Comparison of ENCODE assay signal across 13 cellular contexts in the genomic region with DNA sequence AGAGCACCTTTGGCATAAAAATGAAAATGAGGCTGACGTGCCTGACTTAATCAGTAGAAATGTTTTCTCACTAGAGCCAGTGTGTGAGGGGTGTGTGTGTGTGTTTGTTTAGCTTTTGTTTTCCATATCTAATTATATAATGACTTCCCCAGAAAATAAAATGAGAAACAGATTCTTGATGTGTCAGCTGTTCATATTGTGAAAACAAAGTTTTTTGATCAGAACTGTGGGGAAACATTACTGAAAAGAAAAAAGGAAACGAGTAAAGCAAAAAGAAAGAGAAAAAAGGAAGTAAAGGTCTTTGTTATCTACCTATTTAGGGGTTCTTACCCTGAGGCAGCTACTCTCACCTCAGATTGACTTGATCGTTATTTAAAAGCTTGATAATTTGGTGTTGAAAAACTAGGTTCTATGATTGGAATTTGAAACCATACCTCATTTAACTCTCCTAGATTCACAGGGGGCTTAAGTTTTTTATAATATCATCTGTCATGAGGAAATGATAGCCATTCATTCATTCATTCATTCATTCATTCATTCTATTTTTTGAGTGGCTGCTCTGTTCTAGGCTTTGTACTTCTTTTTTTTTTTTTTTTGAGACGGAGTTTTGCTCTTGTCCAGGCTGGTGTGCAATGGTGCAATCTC.
DNase-seq lines count a peak whose midpoint lies in the region; ATAC-seq and TF ChIP-seq lines count a peak whose summit lies in the region.
"Had no signal": no experiment of that assay in that cellular context is flagged by ENCODE, and none has a peak within 500 bp of the region (broad histone marks: within the 10 kb centered on the region; RNA-seq: fewer than 3 reads in every experiment).

No MANE protein-coding gene starts in this region.

- H3K27me3 ChIP-seq in SU-DHL-6 (ENCODE audit: low read length), result no peaks in the 10 kb centered on the region
- H3K27me3 ChIP-seq: SJSA1 had no signal

- no peaks in the 10 kb centered on the region for H4K20me1 ChIP-seq in SU-DHL-6 (ENCODE audit: low read depth, low read length)

- no peak overlapping the region for H3K4me3 ChIP-seq in SU-DHL-6 (ENCODE audit: insufficient read depth, low read length, poor library complexity, severe bottlenecking)
- H3K4me3 ChIP-seq: SJSA1 had no signal

- H3K4me1 Mint-ChIP-seq in stimulated activated naive CD8-positive, alpha-beta T cell treated with anti-CD3 and anti-CD28 coated beads, Interleukin-15, Interleukin-2, amounts not matched to agents 100 ng/mL and 50 ng/mL, for 24 hours (ENCODE audit: low read depth), result peaks cover 6% of the 10 kb centered on the region
- peaks cover 11% of the 10 kb centered on the region for H3K4me1 Mint-ChIP-seq in stimulated activated naive CD8-positive, alpha-beta T cell treated with anti-CD3 and anti-CD28 coated beads, Interleukin-15, amount 100 ng/mL, for 72 hours

- H3K27ac Mint-ChIP-seq in stimulated activated naive CD8-positive, alpha-beta T cell treated with anti-CD3 and anti-CD28 coated beads, Interleukin-15, Interleukin-2, amounts not matched to agents 100 ng/mL and 50 ng/mL, for 24 hours, result peak overlapping the region; percentile 55
- no peak overlapping the region for H3K27ac Mint-ChIP-seq in stimulated activated naive CD8-positive, alpha-beta T cell treated with anti-CD3 and anti-CD28 coated beads, Interleukin-15, amount 100 ng/mL, for 72 hours

- H3K36me3 ChIP-seq in SU-DHL-6 (ENCODE audit: low read length), result peaks cover under 1% of the 10 kb centered on the region; the same call in 1 of the 2 replicates
- H3K36me3 ChIP-seq: SJSA1 had no signal

- no peak overlapping the region for H2AFZ ChIP-seq in SU-DHL-6 (ENCODE audit: low read depth, low read length, severe bottlenecking)

- TF ChIP-seq CTCF in SU-DHL-6 (IDR thresholded peaks at IDR 0.05; ENCODE audit: insufficient read depth, low read length, poor library complexity, severe bottlenecking), result no peak

- H3K9me3 ChIP-seq in SU-DHL-6 (ENCODE audit: insufficient read depth, low read length), result no peaks in the 10 kb centered on the region
- H3K9me3 ChIP-seq: SJSA1 had no signal

- peaks cover 17% of the 10 kb centered on the region for H3K36me3 Mint-ChIP-seq in stimulated activated naive CD8-positive, alpha-beta T cell treated with anti-CD3 and anti-CD28 coated beads, Interleukin-15, Interleukin-2, amounts not matched to agents 100 ng/mL and 50 ng/mL, for 24 hours (ENCODE audit: low read depth)

- H3K9me3 Mint-ChIP-seq in stimulated activated naive CD8-positive, alpha-beta T cell treated with anti-CD3 and anti-CD28 coated beads, Interleukin-15, Interleukin-2, amounts not matched to agents 100 ng/mL and 50 ng/mL, for 24 hours, result no peaks in the 10 kb centered on the region
- H3K9me3 Mint-ChIP-seq in stimulated activated naive CD8-positive, alpha-beta T cell treated with anti-CD3 and anti-CD28 coated beads, Interleukin-15, amount 100 ng/mL, for 72 hours, result no peaks in the 10 kb centered on the region

- no peaks in the 10 kb centered on the region for H3K27me3 Mint-ChIP-seq in stimulated activated naive CD8-positive, alpha-beta T cell treated with anti-CD3 and anti-CD28 coated beads, Interleukin-15, Interleukin-2, amounts not matched to agents 100 ng/mL and 50 ng/mL, for 24 hours
- H3K27me3 Mint-ChIP-seq in stimulated activated naive CD8-positive, alpha-beta T cell treated with anti-CD3 and anti-CD28 coated beads, Interleukin-15, amount 100 ng/mL, for 72 hours, result no peaks in the 10 kb centered on the region
- H3K27me3 Mint-ChIP-seq: activated CD4-positive, alpha-beta T cell treated with anti-CD3 and anti-CD28 coated beads for 36 hours had no signal

- H3K4me2 ChIP-seq in SU-DHL-6 (ENCODE audit: low read depth, low read length, poor library complexity, severe bottlenecking), result peak overlapping the region; percentile 30

- peaks cover 17% of the 10 kb centered on the region for H3F3A ChIP-seq in SU-DHL-6 (ENCODE audit: insufficient read depth)

- no peaks in the 10 kb centered on the region for H3K9me2 ChIP-seq in SU-DHL-6 (replicated peaks; ENCODE audit: insufficient read depth, low read length)

- no peaks in the 10 kb centered on the region for H3K79me2 ChIP-seq in SU-DHL-6 (ENCODE audit: insufficient read depth, low read length)

- no peak for DNase-seq in stimulated activated naive CD8-positive, alpha-beta T cell treated with anti-CD3 and anti-CD28 coated beads, Interleukin-15, amount 100 ng/mL, for 72 hours
- DNase-seq in amniotic stem cell (lab: John Stamatoyannopoulos, UW), result no peak
- DNase-seq in AG08395 (ENCODE audit: low spot score), result no peak
- DNase-seq in NCI-H524 (lab: John Stamatoyannopoulos, UW), result no peak
- DNase-seq in central memory CD4-positive, alpha-beta T cell, result no peak
- DNase-seq: activated CD4-positive, alpha-beta T cell treated with anti-CD3 and anti-CD28 coated beads for 36 hours; dermis blood vessel endothelial cell; NCI-H187 treated with DMSO at 0.1 percent for 48 hours; stimulated activated CD8-positive, alpha-beta memory T cell treated with anti-CD3 and anti-CD28 coated beads, Interleukin-4, amount 100 ng/mL, for 48 hours had no signal

- no peak for ATAC-seq in stimulated activated naive CD8-positive, alpha-beta T cell treated with anti-CD3 and anti-CD28 coated beads, Interleukin-15, amount 100 ng/mL, for 72 hours
- peak; percentile 4 for ATAC-seq in HG02870 (IDR thresholded peaks at IDR 0.05; ENCODE audit: unreplicated experiment)
- ATAC-seq: activated CD4-positive, alpha-beta T cell treated with anti-CD3 and anti-CD28 coated beads for 36 hours had no signal

- peak overlapping the region; percentile 8; the same call in 1 of the 2 replicates for H3K9ac ChIP-seq in SU-DHL-6 (ENCODE audit: low read length)

- peak overlapping the region; percentile 20; the same call in 1 of the 2 replicates for H3K27ac ChIP-seq in SU-DHL-6 (ENCODE audit: low read depth, low read length)
- H3K27ac ChIP-seq: SJSA1 had no signal

- H3K4me3 Mint-ChIP-seq in stimulated activated naive CD8-positive, alpha-beta T cell treated with anti-CD3 and anti-CD28 coated beads, Interleukin-15, Interleukin-2, amounts not matched to agents 100 ng/mL and 50 ng/mL, for 24 hours, result no peak overlapping the region
- H3K4me3 Mint-ChIP-seq in stimulated activated naive CD8-positive, alpha-beta T cell treated with anti-CD3 and anti-CD28 coated beads, Interleukin-15, amount 100 ng/mL, for 72 hours, result no peak overlapping the region
- H3K4me3 Mint-ChIP-seq: activated CD4-positive, alpha-beta T cell treated with anti-CD3 and anti-CD28 coated beads for 36 hours had no signal
